ENCODE assay signal across 11 cellular contexts in genomic region chr21:16195896-16196443, GRCh38.
A peak's percentile ranks its signal among the peaks of the same experiment; 100 is the strongest.
DNase-seq lines count a peak whose midpoint lies in the region; ATAC-seq, FAIRE-seq and TF ChIP-seq lines count a peak whose summit lies in the region.
"Had no signal": no experiment of that assay in that cellular context is flagged by ENCODE, and none has a peak within 500 bp of the region (broad histone marks: within the 10 kb centered on the region; RNA-seq: fewer than 3 reads in every experiment).

No MANE protein-coding gene starts in this region.

- H3K4me3 ChIP-seq in cardiac fibroblast (replicated peaks in 1 of 2; ENCODE audit: low read depth in 2 of 2, low read length in 2 of 2) (peak overlapping the region; percentile 6 to 36), transverse colon (peak overlapping the region in 1 of 4 donors; percentile 21)

- no peak for FAIRE-seq in RCC 7860 (lab: Jason Lieb, UNC)

- H3K9me3 Mint-ChIP-seq in activated T-cell treated with anti-CD3 and anti-CD28 coated beads, Interleukin-2, amount 50 U/mL, for 72 hours: peaks cover 2% of the 10 kb centered on the region in 2 donors

- H3K9me3 ChIP-seq in transverse colon: no peaks in the 10 kb centered on the region

- H3K27me3 Mint-ChIP-seq in activated T-cell treated with anti-CD3 and anti-CD28 coated beads, Interleukin-2, amount 50 U/mL, for 72 hours (ENCODE audit: low read depth): peaks cover 7% of the 10 kb centered on the region
- H3K27me3 Mint-ChIP-seq: B cell had no signal

- no peak for DNase-seq in activated T-cell treated with anti-CD3 and anti-CD28 coated beads, Interleukin-2, amount 50 U/mL, for 72 hours
- DNase-seq in activated T-cell treated with anti-CD3 and anti-CD28 coated beads for 4 hours (no peak), cardiac fibroblast (ENCODE audit: low read depth in 2 of 2) (peak; percentile 20 to 50), medulla oblongata (ENCODE audit: extremely low spot score) (peak; percentile 55), transverse colon (no peak), RCC 7860 (ENCODE audit: low spot score) (no peak)
- DNase-seq in activated CD4-positive, CD25-positive, alpha-beta regulatory T cell (lab: John Stamatoyannopoulos, UW): no peak
- DNase-seq in activated CD8-positive, alpha-beta memory T cell treated with anti-CD3 and anti-CD28 coated beads for 24 hours: no peak
- DNase-seq: activated gamma-delta T cell treated with Interleukin-2 at 50 U/mL for 16 hours, immature natural killer cell had no signal

- H3K36me3 ChIP-seq in transverse colon: no peaks in the 10 kb centered on the region

- peak overlapping the region; percentile 36 to 51 (median 42) for H3K27ac ChIP-seq in transverse colon

- in situ Hi-C loops in transverse colon (cut with MboI; ENCODE audit: low pct_ligation_motif_present in 1 of 4, low pct_unique_long_range_greater_than_20kb in 1 of 4, low sequenced_read_pairs in 3 of 4): no loop called here

- H3K4me1 Mint-ChIP-seq in activated T-cell treated with anti-CD3 and anti-CD28 coated beads, Interleukin-2, amount 50 U/mL, for 72 hours (ENCODE audit: low read depth): peaks cover 45% of the 10 kb centered on the region

- no peaks in the 10 kb centered on the region for H3K36me3 Mint-ChIP-seq in activated T-cell treated with anti-CD3 and anti-CD28 coated beads, Interleukin-2, amount 50 U/mL, for 72 hours (ENCODE audit: insufficient read depth in 2 of 2)
- H3K36me3 Mint-ChIP-seq: immature natural killer cell had no signal

- peak overlapping the region; percentile 46 for H3K27ac Mint-ChIP-seq in activated T-cell treated with anti-CD3 and anti-CD28 coated beads, Interleukin-2, amount 50 U/mL, for 72 hours
- H3K27ac Mint-ChIP-seq: B cell, immature natural killer cell had no signal

- no peak for TF ChIP-seq POLR2A in transverse colon (IDR thresholded peaks at IDR 0.05)

- no peak for ATAC-seq in activated T-cell treated with anti-CD3 and anti-CD28 coated beads, Interleukin-2, amount 50 U/mL, for 72 hours (replicated peaks in 1 of 2)

- no peaks in the 10 kb centered on the region for H3K4me1 ChIP-seq in transverse colon

- TF ChIP-seq CTCF in cardiac fibroblast (IDR thresholded peaks at IDR 0.05; ENCODE audit: low read depth, low read length): no peak
- no peak for TF ChIP-seq CTCF in transverse colon (IDR thresholded peaks at IDR 0.05)

- WGBS in transverse colon (ENCODE audit: low coverage in 1 of 2), 2 donors: 65 to 69% methylated on average over 2 of the region's 2 CpGs

- TF ChIP-seq EP300 in transverse colon (IDR thresholded peaks at IDR 0.05; ENCODE audit: low read depth): no peak

- H3K4me3 Mint-ChIP-seq in activated T-cell treated with anti-CD3 and anti-CD28 coated beads, Interleukin-2, amount 50 U/mL, for 72 hours: peak overlapping the region in 1 of 2 donors; percentile 67
- H3K4me3 Mint-ChIP-seq: B cell had no signal

- intact Hi-C loops in transverse colon (cut with DNase I; ENCODE audit: low total_unique reads): no loop called here

- H3K27me3 ChIP-seq in transverse colon: no peaks in the 10 kb centered on the region

Comparison
In these comparisons a context has a peak if more than half of its experiments do, and no peak if none do; other contexts are left out.
1. DNase-seq: peak in cardiac fibroblast (2 of 2) and medulla oblongata (single experiment); none in activated T-cell treated with anti-CD3 and anti-CD28 coated beads, Interleukin-2, amount 50 U/mL, for 72 hours (0 of 2), activated T-cell treated with anti-CD3 and anti-CD28 coated beads for 4 hours (single experiment), transverse colon (single experiment), activated CD4-positive, CD25-positive, alpha-beta regulatory T cell (0 of 4), activated CD8-positive, alpha-beta memory T cell treated with anti-CD3 and anti-CD28 coated beads for 24 hours (single experiment) and RCC 7860 (single experiment).